9 cellular contexts compared by ENCODE assay signal in genomic region chr19:38557205-38557799, GRCh38.
A peak's percentile ranks its signal among the peaks of the same experiment; 100 is the strongest.
DNase-seq lines count a peak whose midpoint lies in the region; ATAC-seq and TF ChIP-seq lines count a peak whose summit lies in the region.
"Had no signal": no experiment of that assay in that cellular context is flagged by ENCODE, and none has a peak within 500 bp of the region (broad histone marks: within the 10 kb centered on the region; RNA-seq: fewer than 3 reads in every experiment).

No MANE protein-coding gene starts in this region.

- no peak overlapping the region for H3K4me3 Mint-ChIP-seq in activated naive CD8-positive, alpha-beta T cell treated with anti-CD3 and anti-CD28 coated beads, Interleukin-2, amount 50 U/mL, for 24 hours

- intact Hi-C loops in ovary (cut with DNase I): no loop called here

- TF ChIP-seq POLR2A in ovary (IDR thresholded peaks at IDR 0.05): no peak

- H3K4me1 Mint-ChIP-seq in activated naive CD8-positive, alpha-beta T cell treated with anti-CD3 and anti-CD28 coated beads, Interleukin-2, amount 50 U/mL, for 24 hours: peaks cover 52% of the 10 kb centered on the region

- no peaks in the 10 kb centered on the region for H3K9me3 Mint-ChIP-seq in activated naive CD8-positive, alpha-beta T cell treated with anti-CD3 and anti-CD28 coated beads, Interleukin-2, amount 50 U/mL, for 24 hours

- no peaks in the 10 kb centered on the region for H3K36me3 Mint-ChIP-seq in activated naive CD8-positive, alpha-beta T cell treated with anti-CD3 and anti-CD28 coated beads, Interleukin-2, amount 50 U/mL, for 24 hours (ENCODE audit: low read depth)

- peak; percentile 40 for ATAC-seq in GM19452 (IDR thresholded peaks at IDR 0.05; ENCODE audit: unreplicated experiment)
- ATAC-seq in activated naive CD8-positive, alpha-beta T cell treated with anti-CD3 and anti-CD28 coated beads, Interleukin-2, amount 50 U/mL, for 24 hours: peak; percentile 72

- no peaks in the 10 kb centered on the region for H3K27me3 ChIP-seq in ovary

- 63 to 76% (median 68%) methylated on average over 12 of the region's 12 CpGs for WGBS in ovary, 3 donors

- H3K9me3 ChIP-seq in ovary: no peaks in the 10 kb centered on the region

- TF ChIP-seq EP300 in ovary (IDR thresholded peaks at IDR 0.05): no peak

- DNase-seq in GF-D8 (lab: John Stamatoyannopoulos, UW): peak; percentile 57
- DNase-seq in M059J (ENCODE audit: low read depth): peak; percentile 50
- peak; percentile 37 for DNase-seq in activated naive CD8-positive, alpha-beta T cell treated with anti-CD3 and anti-CD28 coated beads, Interleukin-2, amount 50 U/mL, for 24 hours
- DNase-seq in ovary: no peak
- DNase-seq in NCI-H2081 (lab: John Stamatoyannopoulos, UW): no peak
- no peak for DNase-seq in NCI-H2196 treated with DMSO at 0.1 percent for 48 hours (lab: John Stamatoyannopoulos, UW; ENCODE audit: unreplicated experiment)
- no peak for DNase-seq in NCI-H524 treated with DMSO at 0.1 percent for 48 hours (lab: John Stamatoyannopoulos, UW)

- TF ChIP-seq CTCF in ovary (IDR thresholded peaks at IDR 0.05): no peak

- H3K27ac Mint-ChIP-seq in activated naive CD8-positive, alpha-beta T cell treated with anti-CD3 and anti-CD28 coated beads, Interleukin-2, amount 50 U/mL, for 24 hours: no peak overlapping the region

- no peak overlapping the region for H3K27ac ChIP-seq in ovary
- H3K27ac ChIP-seq: VCaP had no signal

- H3K4me1 ChIP-seq in ovary (ENCODE audit: insufficient read depth): no peaks in the 10 kb centered on the region

- H3K27me3 Mint-ChIP-seq in activated naive CD8-positive, alpha-beta T cell treated with anti-CD3 and anti-CD28 coated beads, Interleukin-2, amount 50 U/mL, for 24 hours: peaks cover 16% of the 10 kb centered on the region

- no peak overlapping the region for H3K4me3 ChIP-seq in ovary

- no peaks in the 10 kb centered on the region for H3K36me3 ChIP-seq in ovary

Comparison
In these comparisons a context has a peak if more than half of its experiments do, and no peak if none do; other contexts are left out.
1. DNase-seq: peak in GF-D8 (single experiment), M059J (single experiment) and activated naive CD8-positive, alpha-beta T cell treated with anti-CD3 and anti-CD28 coated beads, Interleukin-2, amount 50 U/mL, for 24 hours (single experiment); none in ovary (0 of 5), NCI-H2081 (0 of 2), NCI-H2196 treated with DMSO at 0.1 percent for 48 hours (single experiment) and NCI-H524 treated with DMSO at 0.1 percent for 48 hours (single experiment).